Comparison of ENCODE assay signal across 1 cellular context in genomic region chr3:194140520-194141414, GRCh38.
TF ChIP-seq lines count a peak whose summit lies in the region.

No MANE protein-coding gene starts in this region.

TF ChIP-seq in K562, 482 proteins besides CTCF, POLR2A, EP300 and RAD21 (continued from another document and continues in another):
- no peak for TF ChIP-seq ZNF124 (CRISPR knock-in tag; IDR thresholded peaks at IDR 0.05)
- no peak for TF ChIP-seq MTA2 (IDR thresholded peaks at IDR 0.05; ENCODE audit: low read depth)
- TF ChIP-seq CREB5 (CRISPR knock-in tag; IDR thresholded peaks at IDR 0.05), result no peak
- TF ChIP-seq KLF13 (tag; IDR thresholded peaks at IDR 0.05; ENCODE audit: borderline replicate concordance, low read depth), result no peak
- 0 out of 2 replicates have a peak, but pooled peaks have one; percentile 67 for TF ChIP-seq ZC3H4 (CRISPR knock-in tag; IDR thresholded peaks at IDR 0.05; ENCODE audit: borderline replicate concordance)
- no peak for TF ChIP-seq ELK1 (CRISPR knock-in tag; IDR thresholded peaks at IDR 0.05)
- TF ChIP-seq FUS (optimal IDR thresholded peaks at IDR 0.05; ENCODE audit: low read depth, low read length), result no peak
- TF ChIP-seq ZNF311 (CRISPR knock-in tag; IDR thresholded peaks at IDR 0.05), result no peak; the same call in 1 of the 2 replicates
- no peak for TF ChIP-seq ZNF436 (CRISPR knock-in tag; IDR thresholded peaks at IDR 0.05)
- no peak for TF ChIP-seq IRF2 (CRISPR knock-in tag; IDR thresholded peaks at IDR 0.05)
- no peak for TF ChIP-seq ZNF316 (IDR thresholded peaks at IDR 0.05)
- no peak for TF ChIP-seq CUX1 (CRISPR knock-in tag; IDR thresholded peaks at IDR 0.05)
- TF ChIP-seq ZNF253 (CRISPR knock-in tag; conservative IDR thresholded peaks at IDR 0.05), result no peak
- TF ChIP-seq SREBF2 (CRISPR knock-in tag; IDR thresholded peaks at IDR 0.05), result no peak
- no peak for TF ChIP-seq CBFA2T2 (conservative IDR thresholded peaks at IDR 0.05)
- no peak for TF ChIP-seq MCM3 (IDR thresholded peaks at IDR 0.05)
- TF ChIP-seq ZNF354B (CRISPR knock-in tag; IDR thresholded peaks at IDR 0.05), result no peak
- TF ChIP-seq ZNF830 (CRISPR knock-in tag; IDR thresholded peaks at IDR 0.05), result no peak
- TF ChIP-seq ZNF224 (CRISPR knock-in tag; IDR thresholded peaks at IDR 0.05), result no peak
- no peak for TF ChIP-seq ZNF398 (CRISPR knock-in tag; IDR thresholded peaks at IDR 0.05)
- TF ChIP-seq SNIP1 (IDR thresholded peaks at IDR 0.05; ENCODE audit: low read depth), result no peak
- TF ChIP-seq ZNF449 (CRISPR knock-in tag; IDR thresholded peaks at IDR 0.05), result no peak
- TF ChIP-seq TEAD4 (IDR thresholded peaks at IDR 0.05; ENCODE audit: low read length), result peak; percentile 16; the same call in 1 of the 2 replicates
- TF ChIP-seq TEAD4 (CRISPR knock-in tag; IDR thresholded peaks at IDR 0.05; ENCODE audit: borderline replicate concordance), result no peak
- no peak for TF ChIP-seq FOXP1 (CRISPR knock-in tag; IDR thresholded peaks at IDR 0.05)
- TF ChIP-seq BACH1 (tag; IDR thresholded peaks at IDR 0.05), result no peak
- TF ChIP-seq SIN3A (IDR thresholded peaks at IDR 0.05; ENCODE audit: borderline replicate concordance in 2 of 2, control insufficient read depth in 1 of 2, low read depth in 2 of 2, low read length in 2 of 2), result 0 out of 4 replicates have a peak, but pooled peaks of 1 of the 2 experiments have one; percentile 23
- TF ChIP-seq MBD2 (IDR thresholded peaks at IDR 0.05; ENCODE audit: borderline replicate concordance, low read depth), result no peak
- no peak for TF ChIP-seq KLF1 (tag; IDR thresholded peaks at IDR 0.05)
- no peak for TF ChIP-seq ZNF212 (CRISPR knock-in tag; IDR thresholded peaks at IDR 0.05)
- no peak for TF ChIP-seq YBX1 (IDR thresholded peaks at IDR 0.05)
- 0 out of 2 replicates have a peak, but pooled peaks have one; percentile 33 for TF ChIP-seq TRIM28 (IDR thresholded peaks at IDR 0.05)
- no peak for TF ChIP-seq GTF2A2 (tag; IDR thresholded peaks at IDR 0.05)
- TF ChIP-seq ZNF444 (CRISPR knock-in tag; IDR thresholded peaks at IDR 0.05), result no peak
- TF ChIP-seq ZNF175 (CRISPR knock-in tag; IDR thresholded peaks at IDR 0.05; ENCODE audit: low read depth), result no peak; the same call in 1 of the 2 replicates
- TF ChIP-seq L3MBTL2 (IDR thresholded peaks at IDR 0.05), result peak; percentile 58; the same call in 1 of the 2 replicates
- TF ChIP-seq MYC (IDR thresholded peaks at IDR 0.05; ENCODE audit: low read depth, low read length), result peak; percentile 19; the same call in 1 of the 2 replicates
- TF ChIP-seq MYC (CRISPR knock-in tag; IDR thresholded peaks at IDR 0.05; ENCODE audit: borderline replicate concordance, low read depth), result peak; percentile 52; the same call in 1 of the 2 replicates
- peak in 1 of 2 experiments; percentile 53; a peak in 1 of 4 replicates for TF ChIP-seq MNT (conservative IDR thresholded peaks at IDR 0.05)
- no peak for TF ChIP-seq ZBTB49 (CRISPR knock-in tag; IDR thresholded peaks at IDR 0.05; ENCODE audit: borderline replicate concordance)
- TF ChIP-seq TCF7L2 (IDR thresholded peaks at IDR 0.05; ENCODE audit: low read depth, low read length), result no peak
- no peak for TF ChIP-seq ZNF699 (CRISPR knock-in tag; IDR thresholded peaks at IDR 0.05; ENCODE audit: insufficient replicate concordance)
- TF ChIP-seq HDAC8 (tag; IDR thresholded peaks at IDR 0.05), result no peak
- TF ChIP-seq HMGXB4 (CRISPR knock-in tag; IDR thresholded peaks at IDR 0.05), result no peak
- TF ChIP-seq NCOA1 (IDR thresholded peaks at IDR 0.05; ENCODE audit: low read depth), result no peak
